ENCODE assay signal across 32 cellular contexts in the genomic region with DNA sequence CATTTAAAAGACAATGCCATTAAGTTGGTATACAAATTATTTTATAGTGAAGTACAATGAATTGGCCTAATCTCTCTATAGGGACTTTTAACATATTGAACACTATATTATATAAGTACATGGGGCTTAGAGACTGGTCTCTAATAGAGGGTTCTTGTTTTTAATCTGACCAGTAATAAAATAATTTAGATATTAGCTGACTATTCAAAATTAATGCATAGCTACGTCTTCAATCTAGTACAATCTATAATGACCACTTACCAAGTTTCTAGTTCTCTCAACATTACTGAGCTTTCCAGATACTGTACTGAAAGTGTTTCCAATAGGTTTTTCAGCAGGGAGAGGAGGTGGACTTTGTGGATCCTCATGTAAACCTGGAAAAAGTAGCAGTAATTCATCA.
"Had no signal": no experiment of that assay in that cellular context is flagged by ENCODE, and none has a peak within 500 bp of the region (broad histone marks: within the 10 kb centered on the region; RNA-seq: fewer than 3 reads in every experiment).

No MANE protein-coding gene starts in this region.

- H3K27ac ChIP-seq: adrenal gland, body of pancreas, brain microvascular endothelial cell, breast epithelium, VCaP had no signal

- FAIRE-seq: astrocyte had no signal

- DNase-seq: activated B cell treated with CpG ODN at 0.5 μM for 24 hours; activated CD4-positive, alpha-beta memory T cell treated with anti-CD3 and anti-CD28 coated beads for 36 hours; activated CD4-positive, alpha-beta T cell treated with anti-CD3 and anti-CD28 coated beads for 4 hours; activated CD4-positive, alpha-beta T cell treated with anti-CD3 and anti-CD28 coated beads, Interleukin-2, amount 10 ng/mL, durations not matched to agents 24 days and 14 days; activated CD4-positive, alpha-beta T cell treated with anti-CD3 and anti-CD28 coated beads, Interleukin-2, amount 50 U/mL, for 1 hour; activated CD4-positive, alpha-beta T cell treated with anti-CD3 and anti-CD28 coated beads, Interleukin-2, amount 50 U/mL, for 4 hours; activated CD4-positive, CD25-positive, alpha-beta regulatory T cell treated with anti-CD3 and anti-CD28 coated beads, Interleukin-2, amount 50 U/mL, for 72 hours; activated CD8-positive, alpha-beta memory T cell treated with anti-CD3 and anti-CD28 coated beads, Interleukin-2, amount 50 U/mL, for 4 hours; activated CD8-positive, alpha-beta T cell treated with anti-CD3 and anti-CD28 coated beads for 36 hours; activated effector memory CD4-positive, alpha-beta T cell treated with anti-CD3 and anti-CD28 coated beads, Interleukin-2, amount 50 U/mL, for 16 hours; activated gamma-delta T cell treated with Interleukin-2 at 50 U/mL for 16 hours; activated naive CD4-positive, alpha-beta T cell; activated naive CD4-positive, alpha-beta T cell treated with anti-CD3 and anti-CD28 coated beads for 36 hours; activated naive CD4-positive, alpha-beta T cell treated with anti-CD3 and anti-CD28 coated beads, Interleukin-2, amount 50 U/mL, for 16 hours; activated naive CD8-positive, alpha-beta T cell treated with anti-CD3 and anti-CD28 coated beads for 36 hours; activated T-cell treated with anti-CD3 and anti-CD28 coated beads for 4 hours; activated T-cell treated with anti-CD3 and anti-CD28 coated beads, Interleukin-2, amount 50 U/mL, for 1 hour; activated T-cell treated with anti-CD3 and anti-CD28 coated beads, Interleukin-2, amount 50 U/mL, for 4 hours; activated T-cell treated with anti-CD3 and anti-CD28 coated beads, Interleukin-2, amount 50 U/mL, for 72 hours; adrenal gland; amniotic stem cell; aorta; body of pancreas; brain microvascular endothelial cell; central memory CD4-positive, alpha-beta T cell; T-helper 2 cell; T-helper 9 cell had no signal

- H3K27me3 ChIP-seq: adrenal gland, body of pancreas, brain microvascular endothelial cell, breast epithelium had no signal

- H3K36me3 ChIP-seq: adrenal gland, brain microvascular endothelial cell, breast epithelium had no signal

- H3K4me1 ChIP-seq: adrenal gland, body of pancreas, breast epithelium had no signal

- ATAC-seq: activated CD8-positive, alpha-beta T cell treated with anti-CD3 and anti-CD28 coated beads for 36 hours; activated naive CD4-positive, alpha-beta T cell treated with anti-CD3 and anti-CD28 coated beads, Interleukin-2, amount 50 U/mL, for 72 hours; activated T-cell treated with anti-CD3 and anti-CD28 coated beads, Interleukin-2, amount 50 U/mL, for 4 hours; activated T-cell treated with anti-CD3 and anti-CD28 coated beads, Interleukin-2, amount 50 U/mL, for 72 hours; activated T-helper 17 cell treated with anti-CD3 and anti-CD28 coated beads, Interleukin-2, amount 50 U/mL, for 72 hours; body of pancreas had no signal

- H3K9me3 ChIP-seq: adrenal gland, body of pancreas, breast epithelium had no signal

- H3K4me3 ChIP-seq: adrenal gland, body of pancreas, breast epithelium had no signal
